Comparison of ENCODE assay signal across 8 cellular contexts in the genomic region with DNA sequence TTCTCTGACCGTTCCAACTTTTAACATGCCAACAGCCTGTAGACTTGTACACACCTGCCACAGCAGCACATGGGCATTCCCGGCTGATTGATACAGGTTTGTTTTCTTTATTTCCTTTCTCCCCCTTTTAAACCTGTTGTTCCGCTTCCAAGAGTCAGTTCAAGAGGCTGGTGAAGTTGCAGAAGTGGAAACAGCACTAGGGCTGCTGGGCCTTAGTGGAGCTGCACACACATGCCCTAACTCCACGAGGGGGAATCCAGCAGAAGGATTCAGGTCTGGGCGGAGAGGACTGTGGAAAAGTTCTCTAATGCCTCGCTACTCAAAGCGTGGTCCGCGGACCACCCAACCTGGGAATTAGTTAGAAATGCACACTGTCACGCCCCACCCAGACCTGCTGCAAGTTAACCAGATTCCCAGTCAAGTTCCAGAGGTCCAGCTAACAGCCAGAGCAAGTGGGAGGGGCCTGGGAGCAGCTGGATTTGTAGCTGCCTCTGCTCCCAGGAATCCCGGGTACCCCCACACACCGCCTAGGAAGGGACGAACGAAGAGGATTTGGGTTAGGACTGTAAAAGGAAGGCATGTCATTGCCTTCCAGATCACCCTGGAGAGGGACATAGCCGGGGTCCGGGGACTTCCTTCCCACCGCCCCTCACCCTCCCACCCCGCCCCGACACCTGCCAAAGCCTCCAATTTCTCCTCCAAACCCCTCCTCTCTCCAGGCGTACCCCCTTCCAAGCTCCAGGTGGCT. TPM values are rescaled to one million over a fixed set of nuclear protein-coding genes. Genes with fewer than 3 reads are reported as not detected.
A peak's percentile ranks its signal among the peaks of the same experiment; 100 is the strongest.
DNase-seq lines count a peak whose midpoint lies in the region; ATAC-seq, FAIRE-seq and TF ChIP-seq lines count a peak whose summit lies in the region.

No MANE protein-coding gene starts in this region.

- H3K4me3 ChIP-seq in A549: peak overlapping the region; percentile 66
- peak overlapping the region; percentile 87 for H3K4me3 ChIP-seq in SK-N-MC
- peak overlapping the region; percentile 26 for H3K4me3 ChIP-seq in endocrine pancreas (ENCODE audit: control insufficient read depth, insufficient read depth, low read length)
- H3K4me3 ChIP-seq in upper lobe of left lung: peak overlapping the region; percentile 44 to 80 (median 76)

- H3K9ac ChIP-seq in SK-N-MC (ENCODE audit: insufficient read length) (peak overlapping the region; percentile 63), endocrine pancreas (ENCODE audit: control insufficient read depth, insufficient read depth, low read length) (peak overlapping the region; percentile 43)

- ATAC-seq in A549 (peak; percentile 54 to 65), HG03457 (IDR thresholded peaks at IDR 0.05; ENCODE audit: unreplicated experiment) (peak; percentile 6), upper lobe of left lung (ENCODE audit: low FRiP score in 2 of 2) (peak; percentile 64 to 65)

- no peaks in the 10 kb centered on the region for H3K27me3 ChIP-seq in endocrine pancreas (ENCODE audit: control insufficient read depth, insufficient read depth, low read length)
- no peaks in the 10 kb centered on the region for H3K27me3 ChIP-seq in upper lobe of left lung

- peak; percentile 21 to 74 for DNase-seq in A549 (ENCODE audit: low read depth in 1 of 2, low spot score in 1 of 2)
- DNase-seq in ELR (ENCODE audit: low read depth): peak; percentile 55
- no peak for DNase-seq in SK-N-MC (ENCODE audit: low read depth, low spot score)
- DNase-seq in mesenteric fat pad (ENCODE audit: low spot score): peak; percentile 82
- DNase-seq in upper lobe of left lung: peak in 1 of 2 donors; percentile 40
- DNase-seq in T-helper 9 cell: no peak

- POLR2A ChIA-PET in A549 (lab: Yijun Ruan, JAX): interaction anchor here (0.6 to 0.7 kb wide), 2 partner anchors 24 to 290 kb away, joined by 3 to 7 read pairs; no protein-coding TSS in a partner anchor

- TF ChIP-seq POLR2A in A549 (IDR thresholded peaks at IDR 0.05; ENCODE audit: low read length): no peak
- TF ChIP-seq POLR2A in upper lobe of left lung (IDR thresholded peaks at IDR 0.05): no peak

- TF ChIP-seq CTCF in A549 (IDR thresholded peaks at IDR 0.05): no peak
- no peak for TF ChIP-seq CTCF in upper lobe of left lung (IDR thresholded peaks at IDR 0.05)

- H3K9me3 ChIP-seq in A549 (no peaks in the 10 kb centered on the region), SK-N-MC (ENCODE audit: low read depth, low read length) (no peaks in the 10 kb centered on the region), endocrine pancreas (ENCODE audit: control insufficient read depth, low read length) (no peaks in the 10 kb centered on the region), upper lobe of left lung (no peaks in the 10 kb centered on the region)

- CTCF ChIA-PET in A549 (lab: Yijun Ruan, JAX): interaction anchor here (1.2 to 2.4 kb wide), 4 partner anchors 72 to 535 kb away, joined by 4 to 10 read pairs (median 6); no protein-coding TSS in a partner anchor

- no peak for TF ChIP-seq EP300 in A549 (IDR thresholded peaks at IDR 0.05)
- TF ChIP-seq EP300 in upper lobe of left lung (IDR thresholded peaks at IDR 0.05): no peak

- peaks cover 10% of the 10 kb centered on the region; the same call in 2 of the 3 replicates for H3K4me1 ChIP-seq in A549
- H3K4me1 ChIP-seq in endocrine pancreas (ENCODE audit: control insufficient read depth, insufficient read depth, low read length): no peaks in the 10 kb centered on the region
- peaks cover 19 to 38% (median 23%) of the 10 kb centered on the region in 4 donors for H3K4me1 ChIP-seq in upper lobe of left lung

- no peak for TF ChIP-seq RAD21 in A549 (conservative IDR thresholded peaks at IDR 0.05 in 1 of 2, IDR thresholded peaks at IDR 0.05 in 1 of 2)

- 11% methylated on average over 18 of the region's 20 CpGs for WGBS in A549 (ENCODE audit: missing lambda C conversion rate)
- WGBS in upper lobe of left lung, 2 donors: 6 to 19% methylated on average over 11 to 19 of the region's 20 CpGs

- peak overlapping the region; percentile 90 for H3K4me2 ChIP-seq in A549

- H3K36me3 ChIP-seq in SK-N-MC (ENCODE audit: insufficient read depth, low read length): no peaks in the 10 kb centered on the region
- no peaks in the 10 kb centered on the region for H3K36me3 ChIP-seq in endocrine pancreas (ENCODE audit: control insufficient read depth, insufficient read depth, low read length)
- H3K36me3 ChIP-seq in upper lobe of left lung: peaks cover 0 to 10% (median 4%) of the 10 kb centered on the region in 4 donors

- no peak for FAIRE-seq in A549 (lab: Jason Lieb, UNC)

- peak overlapping the region; percentile 84 to 88 for H3K27ac ChIP-seq in A549
- no peak overlapping the region for H3K27ac ChIP-seq in SK-N-MC
- H3K27ac ChIP-seq in upper lobe of left lung: peak overlapping the region; percentile 57 to 81 (median 74)

TF ChIP-seq in A549, 52 proteins besides CTCF, POLR2A, EP300 and RAD21:
- TF ChIP-seq SREBF2 (IDR thresholded peaks at IDR 0.05) (no peak), MAFK (IDR thresholded peaks at IDR 0.05; ENCODE audit: partially characterized antibody) (no peak), JUNB (IDR thresholded peaks at IDR 0.05) (no peak), FOXS1 (CRISPR knock-in tag; IDR thresholded peaks at IDR 0.05) (no peak), JUN (IDR thresholded peaks at IDR 0.05) (no peak), BHLHE40 (IDR thresholded peaks at IDR 0.05; ENCODE audit: low read depth, low read length) (no peak), SMC3 (IDR thresholded peaks at IDR 0.05) (no peak)
- TF ChIP-seq, protein P1, sequence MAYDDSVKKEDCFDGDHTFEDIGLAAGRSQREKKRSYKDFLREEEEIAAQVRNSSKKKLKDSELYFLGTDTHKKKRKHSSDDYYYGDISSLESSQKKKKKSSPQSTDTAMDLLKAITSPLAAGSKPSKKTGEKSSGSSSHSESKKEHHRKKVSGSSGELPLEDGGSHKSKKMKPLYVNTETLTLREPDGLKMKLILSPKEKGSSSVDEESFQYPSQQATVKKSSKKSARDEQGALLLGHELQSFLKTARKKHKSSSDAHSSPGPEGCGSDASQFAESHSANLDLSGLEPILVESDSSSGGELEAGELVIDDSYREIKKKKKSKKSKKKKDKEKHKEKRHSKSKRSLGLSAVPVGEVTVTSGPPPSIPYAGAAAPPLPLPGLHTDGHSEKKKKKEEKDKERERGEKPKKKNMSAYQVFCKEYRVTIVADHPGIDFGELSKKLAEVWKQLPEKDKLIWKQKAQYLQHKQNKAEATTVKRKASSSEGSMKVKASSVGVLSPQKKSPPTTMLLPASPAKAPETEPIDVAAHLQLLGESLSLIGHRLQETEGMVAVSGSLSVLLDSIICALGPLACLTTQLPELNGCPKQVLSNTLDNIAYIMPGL (CRISPR knock-in tag; IDR thresholded peaks at IDR 0.05; ENCODE audit: borderline replicate concordance): no peak
- TF ChIP-seq, protein P2, sequence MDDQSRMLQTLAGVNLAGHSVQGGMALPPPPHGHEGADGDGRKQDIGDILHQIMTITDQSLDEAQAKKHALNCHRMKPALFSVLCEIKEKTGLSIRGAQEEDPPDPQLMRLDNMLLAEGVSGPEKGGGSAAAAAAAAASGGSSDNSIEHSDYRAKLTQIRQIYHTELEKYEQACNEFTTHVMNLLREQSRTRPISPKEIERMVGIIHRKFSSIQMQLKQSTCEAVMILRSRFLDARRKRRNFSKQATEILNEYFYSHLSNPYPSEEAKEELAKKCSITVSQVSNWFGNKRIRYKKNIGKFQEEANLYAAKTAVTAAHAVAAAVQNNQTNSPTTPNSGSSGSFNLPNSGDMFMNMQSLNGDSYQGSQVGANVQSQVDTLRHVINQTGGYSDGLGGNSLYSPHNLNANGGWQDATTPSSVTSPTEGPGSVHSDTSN (IDR thresholded peaks at IDR 0.05): no peak

RNA-seq across cellular contexts. Expression of a gene that starts 0.5 kb away (rescaled TPM):
- polyA plus RNA-seq in A549 (2011; rRNA removed) (25.2 and 32.0 TPM in 2 replicates), A549 (2017; fragmentation: RNase III; extraction: RNeasy Plus Mini Kit Qiagen cat#74134 plus additional on column Dnase treatment) (16.7 to 19.2 TPM (median 18.4 TPM) in 3 replicates)
- polyA plus RNA-seq in A549 (2012; cell fraction: cytosol; rRNA removed): 16.4 TPM in 2 replicates
- polyA plus RNA-seq in A549 (2012; cell fraction: nucleus; rRNA removed): 13.5 and 18.7 TPM in 2 replicates
- 56.9 and 62.6 TPM in 2 replicates for polyA minus RNA-seq in A549 (2011; rRNA and poly(A)+ RNA removed)
- total RNA-seq in mesenteric fat pad (36.2 TPM), upper lobe of left lung (10 to 100 TPM; 16.3 to 57.6 (median 29.5) TPM)

Comparison
In these comparisons a context has a peak if more than half of its experiments do, and no peak if none do; other contexts are left out.
1. ATAC-seq: peak in every context shown above with its lines; median percentile 64 in upper lobe of left lung; 60 in A549; 6 in HG03457.
2. DNase-seq: peak in A549 (2 of 2), ELR (single experiment) and mesenteric fat pad (single experiment); none in SK-N-MC (single experiment) and T-helper 9 cell (single experiment).
3. H3K4me3 ChIP-seq: peak in every context shown above with its lines; median percentile 87 in SK-N-MC; 76 in upper lobe of left lung; 66 in A549; 26 in endocrine pancreas.